ENCODE assay signal across 17 cellular contexts in genomic region chr1:116502915-116503314, GRCh38.
DNase-seq lines count a peak whose midpoint lies in the region; ATAC-seq and TF ChIP-seq lines count a peak whose summit lies in the region.
"Had no signal": no experiment of that assay in that cellular context is flagged by ENCODE, and none has a peak within 500 bp of the region (broad histone marks: within the 10 kb centered on the region; RNA-seq: fewer than 3 reads in every experiment).

No MANE protein-coding gene starts in this region.

- peak overlapping the region; percentile 97 for H3K27ac Mint-ChIP-seq in activated T-cell treated with anti-CD3 and anti-CD28 coated beads, Interleukin-2, amount 50 U/mL, for 24 hours
- H3K27ac Mint-ChIP-seq in T-cell: peak overlapping the region; percentile 90 to 93
- H3K27ac Mint-ChIP-seq in central memory CD8-positive, alpha-beta T cell (ENCODE audit: low read depth): peak overlapping the region; percentile 95

- CTCF ChIA-PET in T-cell (lab: Charles Lee): interaction anchor here in 1 of 2 donors (1.0 to 2.4 kb wide), 3 partner anchors 18 to 364 kb away, joined by 6 to 14 read pairs (median 7); no protein-coding TSS in a partner anchor

- H3K4me3 Mint-ChIP-seq in activated T-cell treated with anti-CD3 and anti-CD28 coated beads, Interleukin-2, amount 50 U/mL, for 24 hours: no peak overlapping the region
- H3K4me3 Mint-ChIP-seq in T-cell: no peak overlapping the region
- no peak overlapping the region for H3K4me3 Mint-ChIP-seq in central memory CD8-positive, alpha-beta T cell

- H3K27me3 Mint-ChIP-seq in activated T-cell treated with anti-CD3 and anti-CD28 coated beads, Interleukin-2, amount 50 U/mL, for 24 hours: no peaks in the 10 kb centered on the region
- H3K27me3 Mint-ChIP-seq in T-cell: no peaks in the 10 kb centered on the region
- no peaks in the 10 kb centered on the region for H3K27me3 Mint-ChIP-seq in central memory CD8-positive, alpha-beta T cell

- H3K9me3 ChIP-seq in spleen: no peaks in the 10 kb centered on the region
- H3K9me3 ChIP-seq: mucosa of descending colon had no signal

- ATAC-seq in T-cell (replicated peaks in 1 of 4) (no peak), HG02678 (IDR thresholded peaks at IDR 0.05; ENCODE audit: unreplicated experiment) (no peak), GM18870 (IDR thresholded peaks at IDR 0.05; ENCODE audit: unreplicated experiment) (no peak)
- ATAC-seq in central memory CD8-positive, alpha-beta T cell (replicated peaks; ENCODE audit: extremely low read depth, poor library complexity, severe bottlenecking): no peak
- ATAC-seq: esophagus mucosa, left colon, mucosa of descending colon, right cardiac atrium had no signal

- intact Hi-C loops in spleen (cut with DNase I; ENCODE audit: low total_unique reads): no loop called here

- H3K27me3 ChIP-seq in spleen (replicated peaks in 1 of 7): no peaks in the 10 kb centered on the region
- H3K27me3 ChIP-seq: dorsolateral prefrontal cortex had no signal

- no peaks in the 10 kb centered on the region for H3K9me3 Mint-ChIP-seq in activated T-cell treated with anti-CD3 and anti-CD28 coated beads, Interleukin-2, amount 50 U/mL, for 24 hours
- no peaks in the 10 kb centered on the region for H3K9me3 Mint-ChIP-seq in T-cell
- H3K9me3 Mint-ChIP-seq in central memory CD8-positive, alpha-beta T cell: no peaks in the 10 kb centered on the region

- TF ChIP-seq POLR2A in spleen (IDR thresholded peaks at IDR 0.05): no peak

- WGBS in spleen, 5 donors: 83 to 91% (median 85%) methylated on average over 2 of the region's 2 CpGs

- DNase-seq in activated T-cell treated with anti-CD3 and anti-CD28 coated beads, Interleukin-2, amount 50 U/mL, for 24 hours: no peak
- DNase-seq in activated T-cell treated with anti-CD3 and anti-CD28 coated beads, Interleukin-2, amount 50 U/mL, for 1 hour: no peak
- no peak for DNase-seq in T-cell
- DNase-seq in central memory CD8-positive, alpha-beta T cell (ENCODE audit: low spot score in 2 of 2): no peak
- no peak for DNase-seq in spleen
- no peak for DNase-seq in SHP77 (lab: John Stamatoyannopoulos, UW)
- DNase-seq: activated CD4-positive, CD25-positive, alpha-beta regulatory T cell; COR-L47; dorsolateral prefrontal cortex; left colon; mucosa of descending colon; NCI-H1930; occipital lobe; right cardiac atrium had no signal

- H3K27ac ChIP-seq in spleen: peak overlapping the region; percentile 10 to 90 (median 86)

- no peaks in the 10 kb centered on the region for H3K36me3 Mint-ChIP-seq in activated T-cell treated with anti-CD3 and anti-CD28 coated beads, Interleukin-2, amount 50 U/mL, for 24 hours (ENCODE audit: low read depth)
- H3K36me3 Mint-ChIP-seq in T-cell: no peaks in the 10 kb centered on the region
- H3K36me3 Mint-ChIP-seq in central memory CD8-positive, alpha-beta T cell (ENCODE audit: insufficient read depth): peaks cover 7% of the 10 kb centered on the region

- H3K4me3 ChIP-seq in spleen: peak overlapping the region in 1 of 8 donors; percentile 47
- H3K4me3 ChIP-seq: dorsolateral prefrontal cortex, mucosa of descending colon had no signal

- POLR2A ChIA-PET in T-cell (lab: Charles Lee): no interaction called here

- no peaks in the 10 kb centered on the region for H3K36me3 ChIP-seq in spleen

- peaks cover 56% of the 10 kb centered on the region for H3K4me1 Mint-ChIP-seq in activated T-cell treated with anti-CD3 and anti-CD28 coated beads, Interleukin-2, amount 50 U/mL, for 24 hours (ENCODE audit: low read depth)
- H3K4me1 Mint-ChIP-seq in T-cell: peaks cover 42 to 61% (median 46%) of the 10 kb centered on the region in 3 donors
- H3K4me1 Mint-ChIP-seq in central memory CD8-positive, alpha-beta T cell: peaks cover 60% of the 10 kb centered on the region

- H3K4me1 ChIP-seq in spleen: peaks cover 4 to 71% (median 35%) of the 10 kb centered on the region in 6 donors

- no peak for TF ChIP-seq CTCF in spleen (IDR thresholded peaks at IDR 0.05 in 8 of 11, conservative IDR thresholded peaks at IDR 0.05 in 3 of 11)
